In genomic region chr20:62900052-62900691, GRCh38 we compare ENCODE assay signal across 1 cellular context.
TF ChIP-seq lines count a peak whose summit lies in the region.

No MANE protein-coding gene starts in this region.

TF ChIP-seq in HepG2, 621 proteins besides CTCF, POLR2A, EP300 and RAD21 (continued from another document and continues in another):
- TF ChIP-seq, protein P1, sequence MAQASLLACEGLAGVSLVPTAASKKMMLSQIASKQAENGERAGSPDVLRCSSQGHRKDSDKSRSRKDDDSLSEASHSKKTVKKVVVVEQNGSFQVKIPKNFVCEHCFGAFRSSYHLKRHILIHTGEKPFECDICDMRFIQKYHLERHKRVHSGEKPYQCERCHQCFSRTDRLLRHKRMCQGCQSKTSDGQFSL (CRISPR knock-in tag; IDR thresholded peaks at IDR 0.05), result peak; percentile 88
- TF ChIP-seq ZNF639 (CRISPR knock-in tag; conservative IDR thresholded peaks at IDR 0.05), result no peak; the same call in 1 of the 2 replicates
- peak; percentile 54 for TF ChIP-seq DBP (CRISPR knock-in tag; IDR thresholded peaks at IDR 0.05; ENCODE audit: not compliant biosample characterization)
- TF ChIP-seq, protein P2, sequence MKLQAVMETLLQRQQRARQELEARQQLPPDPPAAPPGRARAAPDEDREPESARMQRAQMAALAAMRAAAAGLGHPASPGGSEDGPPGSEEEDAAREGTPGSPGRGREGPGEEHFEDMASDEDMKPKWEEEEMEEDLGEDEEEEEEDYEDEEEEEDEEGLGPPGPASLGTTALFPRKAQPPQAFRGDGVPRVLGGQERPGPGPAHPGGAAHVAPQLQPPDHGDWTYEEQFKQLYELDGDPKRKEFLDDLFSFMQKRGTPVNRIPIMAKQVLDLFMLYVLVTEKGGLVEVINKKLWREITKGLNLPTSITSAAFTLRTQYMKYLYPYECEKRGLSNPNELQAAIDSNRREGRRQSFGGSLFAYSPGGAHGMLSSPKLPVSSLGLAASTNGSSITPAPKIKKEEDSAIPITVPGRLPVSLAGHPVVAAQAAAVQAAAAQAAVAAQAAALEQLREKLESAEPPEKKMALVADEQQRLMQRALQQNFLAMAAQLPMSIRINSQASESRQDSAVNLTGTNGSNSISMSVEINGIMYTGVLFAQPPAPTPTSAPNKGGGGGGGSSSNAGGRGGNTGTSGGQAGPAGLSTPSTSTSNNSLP (IDR thresholded peaks at IDR 0.05; ENCODE audit: low read depth, low read length), result no peak
- peak; percentile 80 for TF ChIP-seq MYPOP (CRISPR knock-in tag; IDR thresholded peaks at IDR 0.05)
- peak; percentile 97; the same call in 1 of the 2 replicates for TF ChIP-seq FIP1L1 (IDR thresholded peaks at IDR 0.05; ENCODE audit: borderline replicate concordance, insufficient read depth, low read depth, low read length)
- TF ChIP-seq ZNF547 (CRISPR knock-in tag; IDR thresholded peaks at IDR 0.05), result no peak; the same call in 1 of the 2 replicates
- TF ChIP-seq, protein P3, sequence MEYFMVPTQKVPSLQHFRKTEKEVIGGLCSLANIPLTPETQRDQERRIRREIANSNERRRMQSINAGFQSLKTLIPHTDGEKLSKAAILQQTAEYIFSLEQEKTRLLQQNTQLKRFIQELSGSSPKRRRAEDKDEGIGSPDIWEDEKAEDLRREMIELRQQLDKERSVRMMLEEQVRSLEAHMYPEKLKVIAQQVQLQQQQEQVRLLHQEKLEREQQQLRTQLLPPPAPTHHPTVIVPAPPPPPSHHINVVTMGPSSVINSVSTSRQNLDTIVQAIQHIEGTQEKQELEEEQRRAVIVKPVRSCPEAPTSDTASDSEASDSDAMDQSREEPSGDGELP (IDR thresholded peaks at IDR 0.05; ENCODE audit: borderline replicate concordance, low read depth), result no peak
- TF ChIP-seq TFDP1 (CRISPR knock-in tag; IDR thresholded peaks at IDR 0.05; ENCODE audit: borderline replicate concordance), result peak; percentile 70; the same call in 1 of the 2 replicates
- peak; percentile 65; the same call in 1 of the 2 replicates for TF ChIP-seq ZNF713 (CRISPR knock-in tag; IDR thresholded peaks at IDR 0.05)
- no peak for TF ChIP-seq CC2D1A (CRISPR knock-in tag; IDR thresholded peaks at IDR 0.05)
- no peak; the same call in 1 of the 2 replicates for TF ChIP-seq ZFAT (CRISPR knock-in tag; conservative IDR thresholded peaks at IDR 0.05)
- peak; percentile 81 for TF ChIP-seq E2F2 (CRISPR knock-in tag; IDR thresholded peaks at IDR 0.05; ENCODE audit: borderline replicate concordance)
- TF ChIP-seq ZNF788 (CRISPR knock-in tag; IDR thresholded peaks at IDR 0.05; ENCODE audit: borderline replicate concordance), result peak; percentile 82; the same call in 1 of the 2 replicates
- peak; percentile 17; the same call in 1 of the 2 replicates for TF ChIP-seq SNAPC2 (CRISPR knock-in tag; IDR thresholded peaks at IDR 0.05)
- TF ChIP-seq HNRNPK (IDR thresholded peaks at IDR 0.05; ENCODE audit: low read depth, low read length, poor library complexity, severe bottlenecking), result no peak
- peak; percentile 92 for TF ChIP-seq POLR2G (IDR thresholded peaks at IDR 0.05; ENCODE audit: low read depth, low read length)
- TF ChIP-seq U2AF1 (optimal IDR thresholded peaks at IDR 0.05; ENCODE audit: low read depth, low read length), result peak; percentile 94
- TF ChIP-seq SP4 (CRISPR knock-in tag; IDR thresholded peaks at IDR 0.05), result peak; percentile 80
- TF ChIP-seq, protein P4, sequence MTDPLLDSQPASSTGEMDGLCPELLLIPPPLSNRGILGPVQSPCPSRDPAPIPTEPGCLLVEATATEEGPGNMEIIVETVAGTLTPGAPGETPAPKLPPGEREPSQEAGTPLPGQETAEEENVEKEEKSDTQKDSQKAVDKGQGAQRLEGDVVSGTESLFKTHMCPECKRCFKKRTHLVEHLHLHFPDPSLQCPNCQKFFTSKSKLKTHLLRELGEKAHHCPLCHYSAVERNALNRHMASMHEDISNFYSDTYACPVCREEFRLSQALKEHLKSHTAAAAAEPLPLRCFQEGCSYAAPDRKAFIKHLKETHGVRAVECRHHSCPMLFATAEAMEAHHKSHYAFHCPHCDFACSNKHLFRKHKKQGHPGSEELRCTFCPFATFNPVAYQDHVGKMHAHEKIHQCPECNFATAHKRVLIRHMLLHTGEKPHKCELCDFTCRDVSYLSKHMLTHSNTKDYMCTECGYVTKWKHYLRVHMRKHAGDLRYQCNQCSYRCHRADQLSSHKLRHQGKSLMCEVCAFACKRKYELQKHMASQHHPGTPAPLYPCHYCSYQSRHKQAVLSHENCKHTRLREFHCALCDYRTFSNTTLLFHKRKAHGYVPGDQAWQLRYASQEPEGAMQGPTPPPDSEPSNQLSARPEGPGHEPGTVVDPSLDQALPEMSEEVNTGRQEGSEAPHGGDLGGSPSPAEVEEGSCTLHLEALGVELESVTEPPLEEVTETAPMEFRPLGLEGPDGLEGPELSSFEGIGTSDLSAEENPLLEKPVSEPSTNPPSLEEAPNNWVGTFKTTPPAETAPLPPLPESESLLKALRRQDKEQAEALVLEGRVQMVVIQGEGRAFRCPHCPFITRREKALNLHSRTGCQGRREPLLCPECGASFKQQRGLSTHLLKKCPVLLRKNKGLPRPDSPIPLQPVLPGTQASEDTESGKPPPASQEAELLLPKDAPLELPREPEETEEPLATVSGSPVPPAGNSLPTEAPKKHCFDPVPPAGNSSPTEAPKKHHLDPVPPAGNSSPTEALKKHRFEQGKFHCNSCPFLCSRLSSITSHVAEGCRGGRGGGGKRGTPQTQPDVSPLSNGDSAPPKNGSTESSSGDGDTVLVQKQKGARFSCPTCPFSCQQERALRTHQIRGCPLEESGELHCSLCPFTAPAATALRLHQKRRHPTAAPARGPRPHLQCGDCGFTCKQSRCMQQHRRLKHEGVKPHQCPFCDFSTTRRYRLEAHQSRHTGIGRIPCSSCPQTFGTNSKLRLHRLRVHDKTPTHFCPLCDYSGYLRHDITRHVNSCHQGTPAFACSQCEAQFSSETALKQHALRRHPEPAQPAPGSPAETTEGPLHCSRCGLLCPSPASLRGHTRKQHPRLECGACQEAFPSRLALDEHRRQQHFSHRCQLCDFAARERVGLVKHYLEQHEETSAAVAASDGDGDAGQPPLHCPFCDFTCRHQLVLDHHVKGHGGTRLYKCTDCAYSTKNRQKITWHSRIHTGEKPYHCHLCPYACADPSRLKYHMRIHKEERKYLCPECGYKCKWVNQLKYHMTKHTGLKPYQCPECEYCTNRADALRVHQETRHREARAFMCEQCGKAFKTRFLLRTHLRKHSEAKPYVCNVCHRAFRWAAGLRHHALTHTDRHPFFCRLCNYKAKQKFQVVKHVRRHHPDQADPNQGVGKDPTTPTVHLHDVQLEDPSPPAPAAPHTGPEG (CRISPR knock-in tag; IDR thresholded peaks at IDR 0.05), result peak; percentile 91
- peak; percentile 50; the same call in 1 of the 2 replicates for TF ChIP-seq ZNF616 (CRISPR knock-in tag; IDR thresholded peaks at IDR 0.05; ENCODE audit: low read depth)
- peak; percentile 74; the same call in 1 of the 2 replicates for TF ChIP-seq TSC22D2 (CRISPR knock-in tag; IDR thresholded peaks at IDR 0.05; ENCODE audit: borderline replicate concordance)
- TF ChIP-seq ZKSCAN8 (CRISPR knock-in tag; IDR thresholded peaks at IDR 0.05; ENCODE audit: borderline replicate concordance), result peak; percentile 43; the same call in 1 of the 2 replicates
- peak; percentile 89 for TF ChIP-seq HMGXB3 (CRISPR knock-in tag; IDR thresholded peaks at IDR 0.05; ENCODE audit: borderline replicate concordance)
- TF ChIP-seq SATB2 (CRISPR knock-in tag; IDR thresholded peaks at IDR 0.05), result peak; percentile 57; the same call in 1 of the 2 replicates
- 0 out of 2 replicates have a peak, but pooled peaks have one; percentile 77 for TF ChIP-seq PITX1 (CRISPR knock-in tag; IDR thresholded peaks at IDR 0.05)
- TF ChIP-seq, protein P5, sequence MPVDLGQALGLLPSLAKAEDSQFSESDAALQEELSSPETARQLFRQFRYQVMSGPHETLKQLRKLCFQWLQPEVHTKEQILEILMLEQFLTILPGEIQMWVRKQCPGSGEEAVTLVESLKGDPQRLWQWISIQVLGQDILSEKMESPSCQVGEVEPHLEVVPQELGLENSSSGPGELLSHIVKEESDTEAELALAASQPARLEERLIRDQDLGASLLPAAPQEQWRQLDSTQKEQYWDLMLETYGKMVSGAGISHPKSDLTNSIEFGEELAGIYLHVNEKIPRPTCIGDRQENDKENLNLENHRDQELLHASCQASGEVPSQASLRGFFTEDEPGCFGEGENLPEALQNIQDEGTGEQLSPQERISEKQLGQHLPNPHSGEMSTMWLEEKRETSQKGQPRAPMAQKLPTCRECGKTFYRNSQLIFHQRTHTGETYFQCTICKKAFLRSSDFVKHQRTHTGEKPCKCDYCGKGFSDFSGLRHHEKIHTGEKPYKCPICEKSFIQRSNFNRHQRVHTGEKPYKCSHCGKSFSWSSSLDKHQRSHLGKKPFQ (CRISPR knock-in tag; IDR thresholded peaks at IDR 0.05; ENCODE audit: insufficient replicate concordance), result peak; percentile 22
- peak; percentile 68 for TF ChIP-seq SRSF4 (IDR thresholded peaks at IDR 0.05; ENCODE audit: low read depth, low read length, poor library complexity, severe bottlenecking)
- TF ChIP-seq KLF6 (CRISPR knock-in tag; IDR thresholded peaks at IDR 0.05), result no peak; the same call in 1 of the 2 replicates
- TF ChIP-seq ZNF670 (CRISPR knock-in tag; IDR thresholded peaks at IDR 0.05; ENCODE audit: borderline replicate concordance), result no peak
- peak; percentile 94; the same call in 1 of the 2 replicates for TF ChIP-seq ZNF724P (CRISPR knock-in tag; IDR thresholded peaks at IDR 0.05; ENCODE audit: borderline replicate concordance)
- TF ChIP-seq HNRNPH1 (optimal IDR thresholded peaks at IDR 0.05; ENCODE audit: low read depth, low read length), result peak; percentile 82
- no peak for TF ChIP-seq NBN (conservative IDR thresholded peaks at IDR 0.05)
- TF ChIP-seq MXD4 (CRISPR knock-in tag; IDR thresholded peaks at IDR 0.05), result peak; percentile 58; the same call in 1 of the 2 replicates
- TF ChIP-seq ZFP36L1 (CRISPR knock-in tag; IDR thresholded peaks at IDR 0.05), result peak; percentile 97; the same call in 1 of the 2 replicates
- TF ChIP-seq ZNF773 (CRISPR knock-in tag; IDR thresholded peaks at IDR 0.05; ENCODE audit: borderline replicate concordance), result no peak; the same call in 1 of the 2 replicates
